In genomic region chr2:85354286-85355072, GRCh38 we compare ENCODE assay signal across 8 cellular contexts.
DNase-seq lines count a peak whose midpoint lies in the region; ATAC-seq, FAIRE-seq and TF ChIP-seq lines count a peak whose summit lies in the region.

Gene ELMOD3 (plus strand): TSS chr2:85354769. CDS start chr2:85357199, 2,430 bp downstream.
Gene RETSAT (minus strand): TSS chr2:85354528. CDS start chr2:85354507, 21 bp downstream.

- ATAC-seq in GM19035 (IDR thresholded peaks at IDR 0.05; ENCODE audit: unreplicated experiment) (peak; percentile 99), HG03354 (IDR thresholded peaks at IDR 0.05; ENCODE audit: poor library complexity, severe bottlenecking, unreplicated experiment) (peak; percentile 98)
- peak; percentile 99 to 100 for ATAC-seq in activated CD4-positive, CD25-positive, alpha-beta regulatory T cell treated with anti-CD3 and anti-CD28 coated beads, Interleukin-2, amount 50 U/mL, for 24 hours

- peak; percentile 5 for FAIRE-seq in islet of Langerhans (lab: Jason Lieb, UNC)

- TF ChIP-seq CTCF in AG09319 (IDR thresholded peaks at IDR 0.05; ENCODE audit: low read depth, low read length): no peak

- DNase-seq in AG09319 (ENCODE audit: extremely low read depth, low read depth): peak; percentile 99
- peak; percentile 98 for DNase-seq in NCI-H446 treated with DMSO at 0.1 percent for 48 hours (lab: John Stamatoyannopoulos, UW)
- DNase-seq in cerebellar cortex (ENCODE audit: low spot score): peak; percentile 99
- peak; percentile 89 for DNase-seq in stimulated activated CD4-positive, alpha-beta T cell treated with anti-CD3 and anti-CD28 coated beads, Interleukin-12 subunit alpha, Interleukin-12 subunit beta, amount 100 ng/mL, for 4 hours

Comparison
In these comparisons a context has a peak if more than half of its experiments do, and no peak if none do; other contexts are left out.
1. Peak in every context shown above with its lines: DNase-seq and ATAC-seq.